ENCODE assay signal across 1 cellular context in genomic region chr2:238696786-238697185, GRCh38.
TF ChIP-seq lines count a peak whose summit lies in the region.

No MANE protein-coding gene starts in this region.

TF ChIP-seq in HEK293, 187 proteins besides CTCF, POLR2A, EP300 and RAD21 (continued from another document):
- TF ChIP-seq ZBTB6 (tag by site-specific recombination; IDR thresholded peaks at IDR 0.05): no peak
- no peak for TF ChIP-seq YY2 (tag by site-specific recombination; IDR thresholded peaks at IDR 0.05)
- TF ChIP-seq ZNF596 (tag by site-specific recombination; IDR thresholded peaks at IDR 0.05): no peak
